In genomic region chr4:27506401-27506800, GRCh38 we compare ENCODE assay signal across 21 cellular contexts.
"Had no signal": no experiment of that assay in that cellular context is flagged by ENCODE, and none has a peak within 500 bp of the region (broad histone marks: within the 10 kb centered on the region; RNA-seq: fewer than 3 reads in every experiment).

No MANE protein-coding gene starts in this region.

- DNase-seq: colonic mucosa; cortex of kidney; effector CD8-positive, alpha-beta T cell; foreskin keratinocyte; heart left ventricle; hypothalamus; immature natural killer cell; islet precursor cell; kidney; kidney glomerular epithelial cell; left lung; left ventricle myocardium superior; lower lobe of right lung; mesenchymal stem cell; mucosa of descending colon; naive B cell had no signal

- H2AFZ ChIP-seq: hepatocyte had no signal

- ATAC-seq: foreskin keratinocyte, gastroesophageal sphincter, heart left ventricle, left lung, left ventricle myocardium superior, lower lobe of right lung, mucosa of descending colon had no signal

- H3K79me2 ChIP-seq: hepatocyte had no signal

- H3K27ac ChIP-seq: colonic mucosa, esophagus muscularis mucosa, foreskin keratinocyte, gastroesophageal sphincter, heart left ventricle, hepatocyte, left lung, lower lobe of right lung had no signal

- H3K27me3 Mint-ChIP-seq: dendritic cell treated with granulocyte-macrophage colony-stimulating factor and Interleukin-4, amounts not matched to agents 40 ng/mL and 50 ng/mL, for 4 days; naive B cell had no signal

- H3K4me3 Mint-ChIP-seq: dendritic cell treated with granulocyte-macrophage colony-stimulating factor and Interleukin-4, amounts not matched to agents 40 ng/mL and 50 ng/mL, for 4 days; immature natural killer cell; mesothelial cell of epicardium; naive B cell had no signal

- H3K4me2 ChIP-seq: hepatocyte had no signal

- H3K36me3 ChIP-seq: colonic mucosa, esophagus muscularis mucosa, gastroesophageal sphincter, heart left ventricle, left lung, lower lobe of right lung had no signal

- H3K9me3 ChIP-seq: colonic mucosa, esophagus muscularis mucosa, gastroesophageal sphincter, lower lobe of right lung, mucosa of descending colon had no signal

- H3K9me3 Mint-ChIP-seq: dendritic cell treated with granulocyte-macrophage colony-stimulating factor and Interleukin-4, amounts not matched to agents 40 ng/mL and 50 ng/mL, for 4 days; mesothelial cell of epicardium had no signal

- H3K27me3 ChIP-seq: colonic mucosa, esophagus muscularis mucosa, foreskin keratinocyte, gastroesophageal sphincter, heart left ventricle, hepatocyte, left lung had no signal

- H3K27ac Mint-ChIP-seq: dendritic cell treated with granulocyte-macrophage colony-stimulating factor and Interleukin-4, amounts not matched to agents 40 ng/mL and 50 ng/mL, for 4 days; immature natural killer cell; mesothelial cell of epicardium; naive B cell had no signal

- H3K4me1 ChIP-seq: colonic mucosa, esophagus muscularis mucosa, foreskin keratinocyte, gastroesophageal sphincter, heart left ventricle, left lung, lower lobe of right lung had no signal

- H3K4me3 ChIP-seq: colonic mucosa, esophagus muscularis mucosa, gastroesophageal sphincter, heart left ventricle, hepatocyte, left lung, lower lobe of right lung, mucosa of descending colon had no signal

- H3K36me3 Mint-ChIP-seq: immature natural killer cell, mesothelial cell of epicardium, naive B cell had no signal

- H3K4me1 Mint-ChIP-seq: immature natural killer cell, mesothelial cell of epicardium, naive B cell had no signal
